Comparison of ENCODE assay signal across 8 cellular contexts in the genomic region with DNA sequence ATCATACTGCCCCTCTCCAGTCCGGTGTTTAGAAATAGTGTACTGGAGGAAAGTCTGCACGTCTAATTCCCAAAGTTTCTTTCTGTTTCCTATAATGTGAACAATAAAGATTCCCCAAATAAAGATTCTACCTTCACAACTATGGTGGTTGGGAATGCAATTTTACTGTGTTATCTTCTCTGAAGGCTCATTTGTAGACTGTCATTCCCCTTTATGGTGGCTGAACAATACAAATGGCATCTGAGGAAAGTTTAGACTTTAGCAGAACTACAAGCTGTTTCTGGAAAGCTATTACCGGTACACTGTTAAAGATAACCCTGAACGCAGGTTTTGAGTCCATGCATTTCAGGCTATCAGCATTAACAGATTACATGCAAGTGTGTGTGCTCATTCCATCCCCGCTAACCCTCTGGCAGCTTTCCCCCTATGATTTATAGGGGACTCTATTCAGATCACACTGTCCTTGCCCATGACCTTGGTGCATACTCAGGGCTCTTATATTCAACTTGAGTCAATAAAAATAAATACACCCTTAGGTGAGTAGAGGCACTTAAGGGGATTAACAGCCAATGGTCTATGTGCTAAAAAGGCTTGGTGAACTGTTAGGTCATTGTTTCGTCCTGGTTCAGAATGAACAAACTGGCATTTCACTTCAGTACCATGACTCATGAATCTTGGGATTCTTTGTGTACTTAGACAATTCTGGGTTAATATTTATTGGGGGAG.
DNase-seq lines count a peak whose midpoint lies in the region; ATAC-seq and TF ChIP-seq lines count a peak whose summit lies in the region.

No MANE protein-coding gene starts in this region.

- ATAC-seq in HG02973 (IDR thresholded peaks at IDR 0.05; ENCODE audit: unreplicated experiment), result no peak
- ATAC-seq in HG02571 (IDR thresholded peaks at IDR 0.05; ENCODE audit: unreplicated experiment), result no peak

- H3K4me3 ChIP-seq in retinal pigment epithelial cell (ENCODE audit: low read length), result no peak overlapping the region

- peak; percentile 61 for DNase-seq in HCEC 1CT
- peak; percentile 96 for DNase-seq in NCI-H69 (lab: John Stamatoyannopoulos, UW)
- DNase-seq in fibroblast of gingiva (ENCODE audit: low read depth), result peak; percentile 14
- DNase-seq in retinal pigment epithelial cell (ENCODE audit: low read depth), result peak; percentile 86
- DNase-seq in SW 1271 (lab: John Stamatoyannopoulos, UW), result no peak
- DNase-seq in stimulated activated CD4-positive, alpha-beta T cell treated with anti-CD3 and anti-CD28 coated beads, Interleukin-2, amount 100 ng/mL, for 24 hours, result no peak

- TF ChIP-seq CTCF in retinal pigment epithelial cell (conservative IDR thresholded peaks at IDR 0.05; ENCODE audit: low read depth, low read length), result no peak

Comparison
In these comparisons a context has a peak if more than half of its experiments do, and no peak if none do; other contexts are left out.
1. DNase-seq: peak in HCEC 1CT (single experiment), NCI-H69 (single experiment), fibroblast of gingiva (single experiment) and retinal pigment epithelial cell (single experiment); none in SW 1271 (0 of 2) and stimulated activated CD4-positive, alpha-beta T cell treated with anti-CD3 and anti-CD28 coated beads, Interleukin-2, amount 100 ng/mL, for 24 hours (0 of 2).